In genomic region chr3:39541917-39542329, GRCh38 we compare ENCODE assay signal across 1 cellular context.
TF ChIP-seq lines count a peak whose summit lies in the region.

No MANE protein-coding gene starts in this region.

TF ChIP-seq in H1, 55 proteins besides CTCF, POLR2A, EP300 and RAD21 (continued from another document):
- TF ChIP-seq, protein P1, sequence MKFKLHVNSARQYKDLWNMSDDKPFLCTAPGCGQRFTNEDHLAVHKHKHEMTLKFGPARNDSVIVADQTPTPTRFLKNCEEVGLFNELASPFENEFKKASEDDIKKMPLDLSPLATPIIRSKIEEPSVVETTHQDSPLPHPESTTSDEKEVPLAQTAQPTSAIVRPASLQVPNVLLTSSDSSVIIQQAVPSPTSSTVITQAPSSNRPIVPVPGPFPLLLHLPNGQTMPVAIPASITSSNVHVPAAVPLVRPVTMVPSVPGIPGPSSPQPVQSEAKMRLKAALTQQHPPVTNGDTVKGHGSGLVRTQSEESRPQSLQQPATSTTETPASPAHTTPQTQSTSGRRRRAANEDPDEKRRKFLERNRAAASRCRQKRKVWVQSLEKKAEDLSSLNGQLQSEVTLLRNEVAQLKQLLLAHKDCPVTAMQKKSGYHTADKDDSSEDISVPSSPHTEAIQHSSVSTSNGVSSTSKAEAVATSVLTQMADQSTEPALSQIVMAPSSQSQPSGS (IDR thresholded peaks at IDR 0.05; ENCODE audit: low read length): no peak
- TF ChIP-seq CEBPB (IDR thresholded peaks at IDR 0.05; ENCODE audit: low read depth, low read length) (no peak), CREB1 (IDR thresholded peaks at IDR 0.05) (no peak), NANOG (IDR thresholded peaks at IDR 0.05; ENCODE audit: insufficient read depth, low read depth, low read length, poor library complexity, severe bottlenecking) (no peak), SAP30 (IDR thresholded peaks at IDR 0.05; ENCODE audit: insufficient read depth, insufficient replicate concordance, low read length) (no peak), CBX8 (IDR thresholded peaks at IDR 0.05; ENCODE audit: borderline replicate concordance, low read depth, low read length) (no peak), KDM4A (IDR thresholded peaks at IDR 0.05; ENCODE audit: low read depth, low read length, severe bottlenecking) (no peak)
